ENCODE assay signal across 1 cellular context in the genomic region with DNA sequence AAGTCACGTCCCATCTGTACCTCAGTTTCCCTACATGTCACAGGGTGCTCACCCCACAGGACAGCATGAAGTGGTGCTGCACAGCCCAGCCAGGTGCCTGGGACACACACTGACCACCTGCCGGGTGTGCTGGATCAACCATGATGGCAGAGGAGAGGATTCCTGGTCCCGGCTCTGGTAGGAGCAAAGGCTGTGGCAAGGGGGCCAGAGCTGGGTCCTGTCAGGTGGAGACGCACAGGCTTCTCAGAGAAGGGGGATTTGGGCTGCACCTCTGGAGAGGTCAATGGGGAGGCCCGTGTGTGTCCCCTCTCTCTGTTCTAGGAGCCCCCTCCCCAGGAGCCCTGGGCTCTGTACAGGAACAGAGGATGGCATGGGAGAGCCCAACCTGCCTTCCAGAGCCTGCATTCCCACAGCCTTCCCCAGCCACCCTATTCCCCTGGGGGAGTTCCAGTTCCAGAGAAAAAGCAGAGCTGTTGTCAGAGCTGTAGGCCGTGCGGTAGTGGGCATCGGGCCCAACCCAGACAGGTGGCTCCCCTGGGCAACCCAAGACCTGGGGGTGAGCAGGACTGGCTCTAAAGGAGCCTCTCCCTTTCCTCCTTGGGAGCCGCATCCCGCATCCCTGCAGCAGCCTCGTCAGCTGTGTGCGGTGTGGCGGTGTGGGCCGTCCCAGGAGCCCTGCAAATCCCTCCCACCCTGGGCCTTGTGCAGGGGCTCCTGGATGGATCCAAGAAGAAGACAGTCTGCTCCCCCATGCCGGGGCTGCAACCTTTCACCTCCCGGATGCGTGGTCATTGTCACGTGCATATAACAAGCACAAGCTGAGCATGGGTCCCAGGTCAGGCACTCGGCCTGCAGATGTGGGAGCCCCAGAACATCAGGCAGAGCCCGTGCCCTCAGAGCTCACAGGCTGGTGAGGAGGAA.
TF ChIP-seq lines count a peak whose summit lies in the region.

No MANE protein-coding gene starts in this region.

TF ChIP-seq in H1, 55 proteins besides CTCF, POLR2A, EP300 and RAD21:
- TF ChIP-seq GABPA (IDR thresholded peaks at IDR 0.05; ENCODE audit: borderline replicate concordance, insufficient read depth, low read length) (no peak), ZNF274 (IDR thresholded peaks at IDR 0.05; ENCODE audit: borderline replicate concordance, extremely low read depth, low read length) (no peak), TBP (IDR thresholded peaks at IDR 0.05; ENCODE audit: low read depth, low read length) (no peak), GTF2F1 (IDR thresholded peaks at IDR 0.05; ENCODE audit: borderline replicate concordance, low read depth, low read length) (no peak), SUZ12 (IDR thresholded peaks at IDR 0.05; ENCODE audit: low read length) (no peak), RBBP5 (IDR thresholded peaks at IDR 0.05; ENCODE audit: borderline replicate concordance, low read depth, low read length) (no peak), CTBP2 (IDR thresholded peaks at IDR 0.05; ENCODE audit: borderline replicate concordance, insufficient read depth, insufficient read length, low read length) (no peak), TAF1 (IDR thresholded peaks at IDR 0.05; ENCODE audit: low read depth, low read length) (no peak), SP4 (IDR thresholded peaks at IDR 0.05; ENCODE audit: low read length) (no peak), JUND (IDR thresholded peaks at IDR 0.05; ENCODE audit: low read length) (no peak)
